In the genomic region with DNA sequence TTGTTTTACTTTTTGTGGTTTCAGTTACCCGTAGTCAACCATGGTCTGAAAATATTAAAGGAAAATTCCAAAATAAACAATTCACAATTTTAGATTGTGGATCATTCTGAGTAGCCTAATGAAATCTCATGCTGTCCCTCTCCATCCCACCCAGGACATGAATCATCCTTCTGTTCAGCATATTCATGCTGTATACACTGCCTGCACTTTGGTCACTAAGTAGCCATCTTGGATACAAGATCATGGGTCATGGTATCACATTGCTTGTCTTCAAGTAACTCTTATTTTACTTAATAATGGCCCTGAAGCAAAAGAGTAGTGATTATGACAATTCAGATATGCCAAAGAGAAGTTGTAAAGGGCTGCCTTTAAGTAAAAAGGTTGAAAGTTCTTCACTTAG, we compare ENCODE assay signal across 23 cellular contexts.
"Had no signal": no experiment of that assay in that cellular context is flagged by ENCODE, and none has a peak within 500 bp of the region (broad histone marks: within the 10 kb centered on the region; RNA-seq: fewer than 3 reads in every experiment).

No MANE protein-coding gene starts in this region.

- H3K4me3 Mint-ChIP-seq: activated CD8-positive, alpha-beta T cell treated with anti-CD3 and anti-CD28 coated beads, Interleukin-2, amount 10 ng/mL, durations not matched to agents 7 days and 5 days; activated naive CD4-positive, alpha-beta T cell treated with anti-CD3 and anti-CD28 coated beads, Interleukin-2, amount 50 U/mL, for 24 hours; immature natural killer cell; naive B cell; neural crest cell had no signal

- H3K27me3 ChIP-seq: adrenal gland, hepatocyte, sigmoid colon, upper lobe of left lung had no signal

- H3K79me2 ChIP-seq: hepatocyte had no signal

- H3K9me3 Mint-ChIP-seq: activated naive CD4-positive, alpha-beta T cell treated with anti-CD3 and anti-CD28 coated beads, Interleukin-2, amount 50 U/mL, for 24 hours; neural crest cell had no signal

- H3K4me3 ChIP-seq: adrenal gland, hepatocyte, lower lobe of right lung, sigmoid colon, upper lobe of left lung had no signal

- H3K4me1 ChIP-seq: adrenal gland, lower lobe of right lung, sigmoid colon, upper lobe of left lung had no signal

- H3K4me1 Mint-ChIP-seq: activated naive CD4-positive, alpha-beta T cell treated with anti-CD3 and anti-CD28 coated beads, Interleukin-2, amount 50 U/mL, for 24 hours; immature natural killer cell; naive B cell; neural crest cell had no signal

- H3K27ac ChIP-seq: adrenal gland, hepatocyte, lower lobe of right lung, sigmoid colon, upper lobe of left lung, WERI-Rb-1 had no signal

- H3K9me3 ChIP-seq: adrenal gland, lower lobe of right lung, sigmoid colon, upper lobe of left lung had no signal

- H3K36me3 ChIP-seq: adrenal gland, lower lobe of right lung, sigmoid colon, upper lobe of left lung, WERI-Rb-1 had no signal

- DNase-seq: activated CD4-positive, alpha-beta T cell treated with anti-CD3 and anti-CD28 coated beads, Interleukin-2, amount 50 U/mL, for 1 hour; activated CD4-positive, CD25-positive, alpha-beta regulatory T cell treated with anti-CD3 and anti-CD28 coated beads, Interleukin-2, amount 50 U/mL, for 72 hours; activated CD8-positive, alpha-beta T cell treated with anti-CD3 and anti-CD28 coated beads, Interleukin-2, amount 10 ng/mL, durations not matched to agents 7 days and 5 days; activated gamma-delta T cell treated with Interleukin-2 at 50 U/mL for 16 hours; activated T-cell treated with anti-CD3 and anti-CD28 coated beads, Interleukin-2, amount 50 U/mL, for 1 hour; adrenal gland; central memory CD4-positive, alpha-beta T cell; dermis blood vessel endothelial cell; effector CD8-positive, alpha-beta T cell; glutamatergic neuron; immature natural killer cell; lower lobe of right lung; mesendoderm; naive B cell; sigmoid colon; stimulated activated CD4-positive, alpha-beta T cell treated with anti-CD3 and anti-CD28 coated beads, Interleukin-4, amount 100 ng/mL, for 24 hours; stimulated activated naive CD8-positive, alpha-beta T cell treated with anti-CD3 and anti-CD28 coated beads, Interleukin-15, Interleukin-2, amounts not matched to agents 100 U/mL and 50 U/mL, for 24 hours; WERI-Rb-1 had no signal

- H2AFZ ChIP-seq: hepatocyte had no signal

- H3K27me3 Mint-ChIP-seq: activated naive CD4-positive, alpha-beta T cell treated with anti-CD3 and anti-CD28 coated beads, Interleukin-2, amount 50 U/mL, for 24 hours; naive B cell had no signal

- H3K36me3 Mint-ChIP-seq: activated naive CD4-positive, alpha-beta T cell treated with anti-CD3 and anti-CD28 coated beads, Interleukin-2, amount 50 U/mL, for 24 hours; naive B cell had no signal

- H3K4me2 ChIP-seq: hepatocyte had no signal

- H3K27ac Mint-ChIP-seq: activated CD8-positive, alpha-beta T cell treated with anti-CD3 and anti-CD28 coated beads, Interleukin-2, amount 10 ng/mL, durations not matched to agents 7 days and 5 days; activated naive CD4-positive, alpha-beta T cell treated with anti-CD3 and anti-CD28 coated beads, Interleukin-2, amount 50 U/mL, for 24 hours; immature natural killer cell; naive B cell had no signal

- ATAC-seq: activated CD8-positive, alpha-beta T cell treated with anti-CD3 and anti-CD28 coated beads, Interleukin-2, amount 10 ng/mL, durations not matched to agents 7 days and 5 days; left lobe of liver; lower lobe of right lung; stimulated activated naive CD8-positive, alpha-beta T cell treated with anti-CD3 and anti-CD28 coated beads, Interleukin-15, Interleukin-2, amounts not matched to agents 100 U/mL and 50 U/mL, for 24 hours had no signal
